ENCODE assay signal across 1 cellular context in the genomic region with DNA sequence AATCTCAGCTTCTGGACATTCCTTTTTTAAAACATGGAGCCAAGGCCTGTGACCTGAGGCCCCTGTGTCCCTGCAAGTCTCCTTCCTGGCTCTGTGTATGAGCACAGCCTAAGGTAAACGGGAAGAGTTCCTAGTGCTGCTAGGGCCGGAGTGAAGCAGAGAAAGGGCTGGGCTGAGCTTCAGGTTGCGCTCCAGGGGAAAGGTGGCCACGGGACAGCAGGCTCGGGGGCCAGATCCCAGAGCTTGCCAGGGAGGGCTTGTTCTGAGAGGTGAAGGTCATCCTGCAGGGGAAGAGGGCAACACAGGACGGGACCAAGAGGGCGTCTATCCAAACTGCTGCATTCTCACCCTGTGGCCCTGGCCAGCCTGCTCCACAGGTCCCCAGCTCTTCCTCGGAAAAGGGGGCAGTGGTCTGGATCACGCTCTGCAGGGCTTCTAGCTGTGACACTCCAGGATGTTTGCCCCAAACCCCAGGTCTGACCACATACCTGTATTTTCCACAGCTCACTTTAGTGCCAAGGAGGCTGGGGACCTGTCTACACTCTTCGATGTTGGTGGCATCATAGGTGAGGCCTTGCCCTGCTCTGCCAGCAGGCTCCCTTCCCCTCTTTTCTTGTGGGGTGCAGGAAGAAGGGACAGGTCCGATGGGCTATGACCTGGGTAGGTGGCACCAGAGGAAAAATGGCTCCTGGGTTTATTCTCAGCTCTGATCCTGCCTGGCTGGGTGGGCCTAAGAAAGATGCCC.
TF ChIP-seq lines count a peak whose summit lies in the region.

No MANE protein-coding gene starts in this region.

TF ChIP-seq in SK-N-SH treated with all-trans-retinoic acid at 6 μM for 48 hours, 23 proteins besides CTCF, POLR2A, EP300 and RAD21 (continued from another document):
- TF ChIP-seq, protein P1, sequence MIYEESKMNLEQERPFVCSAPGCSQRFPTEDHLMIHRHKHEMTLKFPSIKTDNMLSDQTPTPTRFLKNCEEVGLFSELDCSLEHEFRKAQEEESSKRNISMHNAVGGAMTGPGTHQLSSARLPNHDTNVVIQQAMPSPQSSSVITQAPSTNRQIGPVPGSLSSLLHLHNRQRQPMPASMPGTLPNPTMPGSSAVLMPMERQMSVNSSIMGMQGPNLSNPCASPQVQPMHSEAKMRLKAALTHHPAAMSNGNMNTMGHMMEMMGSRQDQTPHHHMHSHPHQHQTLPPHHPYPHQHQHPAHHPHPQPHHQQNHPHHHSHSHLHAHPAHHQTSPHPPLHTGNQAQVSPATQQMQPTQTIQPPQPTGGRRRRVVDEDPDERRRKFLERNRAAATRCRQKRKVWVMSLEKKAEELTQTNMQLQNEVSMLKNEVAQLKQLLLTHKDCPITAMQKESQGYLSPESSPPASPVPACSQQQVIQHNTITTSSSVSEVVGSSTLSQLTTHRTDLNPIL (CRISPR knock-in tag; IDR thresholded peaks at IDR 0.05; ENCODE audit: low read depth): no peak
- TF ChIP-seq SNAI2 (CRISPR knock-in tag; IDR thresholded peaks at IDR 0.05): no peak
- TF ChIP-seq ESRRG (CRISPR knock-in tag; IDR thresholded peaks at IDR 0.05): no peak
TF ChIP-seq in SK-N-SH treated with all-trans-retinoic acid at 6 μM for 48 hours: peak in this region for 0.
